8 cellular contexts compared by ENCODE assay signal in the genomic region with DNA sequence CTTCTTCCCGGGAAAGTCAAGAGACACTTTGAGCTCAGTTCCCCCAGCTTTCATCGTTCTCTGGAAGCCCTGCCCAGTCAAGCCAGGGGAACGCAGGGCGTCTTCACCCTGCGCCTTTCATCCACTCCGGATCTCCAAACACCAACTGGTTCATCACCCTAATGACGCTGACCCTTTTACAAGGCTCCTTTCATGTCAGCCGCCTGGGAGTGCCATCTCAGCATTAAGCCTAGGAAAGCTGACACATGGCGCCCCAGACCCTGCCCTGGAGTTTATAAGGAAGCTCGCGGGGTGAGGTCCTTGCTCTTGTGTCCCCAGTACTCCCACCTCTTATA. TPM values are rescaled to one million over a fixed set of nuclear protein-coding genes. Genes with fewer than 3 reads are reported as not detected.
A peak's percentile ranks its signal among the peaks of the same experiment; 100 is the strongest.
DNase-seq lines count a peak whose midpoint lies in the region; ATAC-seq and TF ChIP-seq lines count a peak whose summit lies in the region.

No MANE protein-coding gene starts in this region.

- H3K4me3 ChIP-seq in A673 (ENCODE audit: low read depth, low read length, poor library complexity, severe bottlenecking), result peak overlapping the region; percentile 79
- peak overlapping the region; percentile 73 for H3K4me3 ChIP-seq in right cardiac atrium (ENCODE audit: low read length)

- intact Hi-C loops in A673 (cut with micrococcal nuclease; ENCODE audit: unreplicated experiment) (no loop called here), right cardiac atrium (cut with DNase I) (loop anchor here in 1 of 4 donors (5.0 kb wide), 1 partner anchor 51 kb away; the partner anchor contains the start of gene CNP)

- no peaks in the 10 kb centered on the region for H3K36me3 ChIP-seq in A673 (ENCODE audit: insufficient read depth, low read length, poor library complexity, severe bottlenecking)

- H3K9me3 ChIP-seq in A673 (ENCODE audit: low read depth, low read length, poor library complexity, severe bottlenecking), result no peaks in the 10 kb centered on the region
- no peaks in the 10 kb centered on the region for H3K9me3 ChIP-seq in right cardiac atrium (ENCODE audit: control insufficient read depth, low read length)

- H3K27me3 ChIP-seq in A673 (replicated peaks; ENCODE audit: insufficient read depth, low read depth, low read length, poor library complexity) (no peaks in the 10 kb centered on the region), right cardiac atrium (ENCODE audit: control insufficient read depth, insufficient read depth) (no peaks in the 10 kb centered on the region)

- WGBS in right cardiac atrium, result 8% methylated on average over 11 of the region's 11 CpGs

- BruUV-seq in A673 (replicated peaks; lab: Mats Ljungman, UMichigan), result no TSS peak

- H3K27ac Mint-ChIP-seq in stimulated activated effector memory CD8-positive, alpha-beta T cell treated with anti-CD3 and anti-CD28 coated beads, Interleukin-12 subunit alpha, Interleukin-12 subunit beta, amount 100 ng/mL, for 72 hours, result peak overlapping the region; percentile 98

- peak; percentile 5 for ATAC-seq in GM19452 (IDR thresholded peaks at IDR 0.05; ENCODE audit: unreplicated experiment)
- ATAC-seq in right cardiac atrium, result no peak
- ATAC-seq in stimulated activated effector memory CD8-positive, alpha-beta T cell treated with anti-CD3 and anti-CD28 coated beads, Interleukin-12 subunit alpha, Interleukin-12 subunit beta, amount 100 ng/mL, for 72 hours, result peak; percentile 27
- no peak for ATAC-seq in GM21717 (IDR thresholded peaks at IDR 0.05; ENCODE audit: unreplicated experiment)

- H3K4me1 Mint-ChIP-seq in stimulated activated effector memory CD8-positive, alpha-beta T cell treated with anti-CD3 and anti-CD28 coated beads, Interleukin-12 subunit alpha, Interleukin-12 subunit beta, amount 100 ng/mL, for 72 hours, result peaks cover 66% of the 10 kb centered on the region

- H3K4me1 ChIP-seq in A673 (ENCODE audit: insufficient read depth, low read length, poor library complexity, severe bottlenecking) (no peaks in the 10 kb centered on the region), right cardiac atrium (ENCODE audit: control insufficient read depth, insufficient read depth, low read length) (peaks cover 3% of the 10 kb centered on the region)

- peaks cover 46% of the 10 kb centered on the region for H3K36me3 Mint-ChIP-seq in stimulated activated effector memory CD8-positive, alpha-beta T cell treated with anti-CD3 and anti-CD28 coated beads, Interleukin-12 subunit alpha, Interleukin-12 subunit beta, amount 100 ng/mL, for 72 hours

- POLR2A ChIA-PET in A673 (lab: Charles Lee; ENCODE audit: low non-redundant PET), result no interaction called here

- no peak for DNase-seq in A673 (ENCODE audit: low spot score)
- peak; percentile 46 for DNase-seq in activated CD4-positive, CD25-positive, alpha-beta regulatory T cell treated with anti-CD3 and anti-CD28 coated beads, Interleukin-2, amount 50 U/mL, for 72 hours
- peak in 1 of 3 donors; percentile 52 for DNase-seq in right cardiac atrium
- no peak for DNase-seq in stimulated activated effector memory CD8-positive, alpha-beta T cell treated with anti-CD3 and anti-CD28 coated beads, Interleukin-12 subunit alpha, Interleukin-12 subunit beta, amount 100 ng/mL, for 72 hours (ENCODE audit: low spot score in 2 of 2)
- no peak for DNase-seq in pons (ENCODE audit: low spot score)
- DNase-seq in NCI-H1436 treated with DMSO at 0.1 percent for 48 hours (lab: John Stamatoyannopoulos, UW), result no peak

- CTCF ChIA-PET in A673 (lab: Charles Lee), result interaction anchor here (0.5 to 0.6 kb wide), 2 partner anchors 191 to 405 kb away, joined by 3 read pairs; partner anchors contain the start of gene CAVIN1

- H3K4me3 Mint-ChIP-seq in stimulated activated effector memory CD8-positive, alpha-beta T cell treated with anti-CD3 and anti-CD28 coated beads, Interleukin-12 subunit alpha, Interleukin-12 subunit beta, amount 100 ng/mL, for 72 hours, result peak overlapping the region; percentile 93

- H3K27ac ChIP-seq in A673 (ENCODE audit: low read depth, low read length, poor library complexity, severe bottlenecking), result peak overlapping the region; percentile 94
- peak overlapping the region; percentile 56 for H3K27ac ChIP-seq in right cardiac atrium (ENCODE audit: low read length)

- peaks cover 2% of the 10 kb centered on the region for H3K9me3 Mint-ChIP-seq in stimulated activated effector memory CD8-positive, alpha-beta T cell treated with anti-CD3 and anti-CD28 coated beads, Interleukin-12 subunit alpha, Interleukin-12 subunit beta, amount 100 ng/mL, for 72 hours

- no peak for TF ChIP-seq CTCF in A673 (conservative IDR thresholded peaks at IDR 0.05; ENCODE audit: low read depth, low read length)

RNA-seq across cellular contexts. Expression of gene DNAJC7, which starts 0.6 kb away (rescaled TPM):
- total RNA-seq in A673 (2021), result 77.4 and 94.6 TPM in 2 replicates
- 10 to 100 TPM; 56.2 to 81.5 (median 65.3) TPM for total RNA-seq in right cardiac atrium
- polyA plus RNA-seq in right cardiac atrium, result 60.7 TPM

RNA-seq across cellular contexts. Expression of gene NKIRAS2, which starts 2.1 kb away (rescaled TPM):
- total RNA-seq in A673 (2021), result 25.4 and 28.7 TPM in 2 replicates
- total RNA-seq in right cardiac atrium, result 10 to 100 TPM; 39.1 to 47.9 (median 40.4) TPM
- polyA plus RNA-seq in right cardiac atrium, result 53.9 TPM

RNA-seq across cellular contexts. Expression of gene C17orf113, which starts 32.6 kb away (rescaled TPM):
- total RNA-seq in A673 (2021) (0.41 and 0.72 TPM in 2 replicates), right cardiac atrium (1 to 10 TPM in 1 of 4 donors, under 1 TPM in 3; 0.60 to 1.2 (median 0.66) TPM)
- polyA plus RNA-seq in right cardiac atrium, result 0.91 TPM

RNA-seq across cellular contexts. Expression of gene CNP, which starts 51.2 kb away (rescaled TPM):
- total RNA-seq in A673 (2021) (55.5 and 55.6 TPM in 2 replicates), right cardiac atrium (10 to 100 TPM; 37.1 to 41.1 (median 39.2) TPM)
- 32.1 TPM for polyA plus RNA-seq in right cardiac atrium

Comparison
In these comparisons a context has a peak if more than half of its experiments do, and no peak if none do; other contexts are left out.
1. ATAC-seq: peak in GM19452 (single experiment) and stimulated activated effector memory CD8-positive, alpha-beta T cell treated with anti-CD3 and anti-CD28 coated beads, Interleukin-12 subunit alpha, Interleukin-12 subunit beta, amount 100 ng/mL, for 72 hours (single experiment); none in right cardiac atrium (0 of 2) and GM21717 (single experiment).